Comparison of ENCODE assay signal across 8 cellular contexts in genomic region chrX:102863735-102864134, GRCh38.
DNase-seq lines count a peak whose midpoint lies in the region; ATAC-seq and TF ChIP-seq lines count a peak whose summit lies in the region.

No MANE protein-coding gene starts in this region.

- peak; percentile 82 for TF ChIP-seq CTCF in mesothelial cell of epicardium (IDR thresholded peaks at IDR 0.05; ENCODE audit: unreplicated experiment)

- ATAC-seq in GM19455 (IDR thresholded peaks at IDR 0.05; ENCODE audit: unreplicated experiment) (peak; percentile 98), HG03520 (IDR thresholded peaks at IDR 0.05; ENCODE audit: unreplicated experiment) (peak; percentile 99)

- DNase-seq in COR-L47 (lab: John Stamatoyannopoulos, UW) (peak; percentile 47), NCI-H69 (lab: John Stamatoyannopoulos, UW) (peak; percentile 59), mesothelial cell of epicardium (ENCODE audit: low spot score in 2 of 2, unreplicated experiment in 2 of 2) (peak; percentile 32 to 81)
- DNase-seq in activated CD4-positive, alpha-beta memory T cell treated with anti-CD3 and anti-CD28 coated beads for 36 hours: peak; percentile 87
- peak; percentile 67 for DNase-seq in effector CD8-positive, alpha-beta T cell (lab: John Stamatoyannopoulos, UW)
- peak; percentile 67 to 72 for DNase-seq in stimulated activated CD8-positive, alpha-beta memory T cell treated with anti-CD3 and anti-CD28 coated beads, Interleukin-2, amount 100 ng/mL, for 48 hours (ENCODE audit: low read depth in 2 of 2)

- H3K27ac Mint-ChIP-seq in activated CD4-positive, alpha-beta memory T cell treated with anti-CD3 and anti-CD28 coated beads for 36 hours: no peak overlapping the region
- no peak overlapping the region for H3K27ac Mint-ChIP-seq in mesothelial cell of epicardium

- intact Hi-C loops in activated CD4-positive, alpha-beta memory T cell treated with anti-CD3 and anti-CD28 coated beads for 36 hours (cut with micrococcal nuclease): loop anchor here (2.0 to 10.0 kb wide), 4 partner anchors 209 to 1449 kb away; partner anchors contain the start of genes BEX5, GPRASP1 and TCEAL2

- POLR2A ChIA-PET in activated CD4-positive, alpha-beta memory T cell treated with anti-CD3 and anti-CD28 coated beads for 36 hours (lab: Charles Lee): no interaction called here

- no peaks in the 10 kb centered on the region for H3K4me1 Mint-ChIP-seq in activated CD4-positive, alpha-beta memory T cell treated with anti-CD3 and anti-CD28 coated beads for 36 hours (ENCODE audit: low read depth)
- H3K4me1 Mint-ChIP-seq in mesothelial cell of epicardium: no peaks in the 10 kb centered on the region

- peaks cover 7% of the 10 kb centered on the region for H3K36me3 Mint-ChIP-seq in activated CD4-positive, alpha-beta memory T cell treated with anti-CD3 and anti-CD28 coated beads for 36 hours
- H3K36me3 Mint-ChIP-seq in mesothelial cell of epicardium: peaks cover 21% of the 10 kb centered on the region

- no peaks in the 10 kb centered on the region for H3K9me3 Mint-ChIP-seq in activated CD4-positive, alpha-beta memory T cell treated with anti-CD3 and anti-CD28 coated beads for 36 hours
- peaks cover 26% of the 10 kb centered on the region for H3K9me3 Mint-ChIP-seq in mesothelial cell of epicardium

- H3K27me3 Mint-ChIP-seq in activated CD4-positive, alpha-beta memory T cell treated with anti-CD3 and anti-CD28 coated beads for 36 hours: no peaks in the 10 kb centered on the region
- H3K27me3 Mint-ChIP-seq in mesothelial cell of epicardium (ENCODE audit: low read depth): no peaks in the 10 kb centered on the region

- CTCF ChIA-PET in activated CD4-positive, alpha-beta memory T cell treated with anti-CD3 and anti-CD28 coated beads for 36 hours (lab: Charles Lee): interaction anchor here (1.1 to 1.8 kb wide), 2 partner anchors 28 to 37 kb away, joined by 5 to 7 read pairs; no protein-coding TSS in a partner anchor

- no peak overlapping the region for H3K4me3 Mint-ChIP-seq in activated CD4-positive, alpha-beta memory T cell treated with anti-CD3 and anti-CD28 coated beads for 36 hours
- no peak overlapping the region for H3K4me3 Mint-ChIP-seq in mesothelial cell of epicardium

Comparison
In these comparisons a context has a peak if more than half of its experiments do, and no peak if none do; other contexts are left out.
1. Peak in every context shown above with its lines: DNase-seq and ATAC-seq.